18 cellular contexts compared by ENCODE assay signal in the genomic region with DNA sequence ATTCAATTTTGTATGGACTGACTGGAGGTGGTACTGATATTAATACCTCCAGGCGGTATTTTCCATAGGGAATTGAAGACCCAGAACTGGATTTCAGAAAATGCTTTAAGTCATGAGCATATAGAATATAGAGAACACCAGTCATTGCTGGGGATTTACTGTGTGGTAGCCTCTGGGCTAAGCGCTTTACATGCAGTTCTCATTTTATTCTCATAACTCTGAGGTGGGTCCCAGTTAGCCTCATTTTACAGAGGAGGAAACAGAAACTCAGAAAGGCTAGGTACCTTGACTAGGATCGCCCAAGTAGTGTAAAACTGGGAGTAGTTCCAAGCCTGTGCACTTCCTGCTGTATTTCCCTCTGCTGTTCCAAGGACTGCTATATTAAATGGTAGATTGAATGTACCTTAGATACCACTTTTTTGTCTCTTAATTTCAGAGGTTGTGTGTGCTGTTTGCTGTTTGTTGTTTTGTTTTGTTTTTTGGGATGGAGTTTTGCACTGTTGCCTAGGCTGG. TPM values are rescaled to one million over a fixed set of nuclear protein-coding genes. Genes with fewer than 3 reads are reported as not detected.
A peak's percentile ranks its signal among the peaks of the same experiment; 100 is the strongest.
DNase-seq lines count a peak whose midpoint lies in the region; ATAC-seq and TF ChIP-seq lines count a peak whose summit lies in the region.
"Had no signal": no experiment of that assay in that cellular context is flagged by ENCODE, and none has a peak within 500 bp of the region (broad histone marks: within the 10 kb centered on the region; RNA-seq: fewer than 3 reads in every experiment).

No MANE protein-coding gene starts in this region.

- 66 to 81% methylated on average over 3 of the region's 3 CpGs for WGBS in thyroid gland, 2 donors

- TF ChIP-seq POLR2A in thyroid gland (IDR thresholded peaks at IDR 0.05) = no peak

- H3K27ac ChIP-seq in colonic mucosa (peak overlapping the region; percentile 65), thyroid gland (peak overlapping the region; percentile 51 to 92 (median 90))
- H3K27ac ChIP-seq: BLaER1, lower lobe of right lung had no signal

- peak overlapping the region in 1 of 2 donors; percentile 55 for H3K9ac ChIP-seq in colonic mucosa (ENCODE audit: low read depth in 2 of 2, low read length in 2 of 2)
- H3K9ac ChIP-seq: BLaER1 had no signal

- H3K9me3 ChIP-seq in colonic mucosa (no peaks in the 10 kb centered on the region), thyroid gland (no peaks in the 10 kb centered on the region)
- H3K9me3 ChIP-seq: BLaER1, gastrocnemius medialis, lower lobe of right lung, spleen, tibial artery had no signal

- TF ChIP-seq CTCF in colonic mucosa (IDR thresholded peaks at IDR 0.05) = no peak
- no peak for TF ChIP-seq CTCF in thyroid gland (IDR thresholded peaks at IDR 0.05)

- peaks cover 11% of the 10 kb centered on the region for H3K4me1 ChIP-seq in colonic mucosa
- peaks cover 69 to 90% of the 10 kb centered on the region in 2 donors for H3K4me1 ChIP-seq in thyroid gland

- H3K27me3 ChIP-seq in colonic mucosa = no peaks in the 10 kb centered on the region
- no peaks in the 10 kb centered on the region for H3K27me3 ChIP-seq in thyroid gland
- H3K27me3 ChIP-seq: BLaER1, gastrocnemius medialis, spleen, tibial artery had no signal

- ATAC-seq in HG03064 (IDR thresholded peaks at IDR 0.05; ENCODE audit: low read depth, unreplicated experiment) (peak; percentile 39), GM18520 (IDR thresholded peaks at IDR 0.05; ENCODE audit: unreplicated experiment) (no peak)
- ATAC-seq: gastrocnemius medialis; lower lobe of right lung; naive thymus-derived CD4-positive, alpha-beta T cell had no signal

- H3K4me3 ChIP-seq in colonic mucosa (no peak overlapping the region), thyroid gland (replicated peaks in 1 of 3) (no peak overlapping the region)
- H3K4me3 ChIP-seq: BLaER1, gastrocnemius medialis, lower lobe of right lung, spleen, tibial artery had no signal

- peak; percentile 18 for DNase-seq in NCI-H2171 treated with DMSO at 0.1 percent for 48 hours (lab: John Stamatoyannopoulos, UW)
- no peak for DNase-seq in NCI-H2171 (lab: John Stamatoyannopoulos, UW)
- DNase-seq in colonic mucosa = peak; percentile 63
- DNase-seq in thyroid gland = no peak
- DNase-seq in NCI-H1694 treated with DMSO at 0.1 percent for 48 hours (lab: John Stamatoyannopoulos, UW) = no peak
- DNase-seq in NCI-H1417 (lab: John Stamatoyannopoulos, UW) = no peak
- DNase-seq: 8988T; activated CD4-positive, alpha-beta T cell treated with anti-CD3 and anti-CD28 coated beads for 1 hour; activated gamma-delta T cell; gastrocnemius medialis; lower lobe of right lung; naive thymus-derived CD4-positive, alpha-beta T cell; NCI-H1092 treated with DMSO at 0.1 percent for 48 hours; spleen; tibial artery had no signal

- H3K36me3 ChIP-seq in colonic mucosa (no peaks in the 10 kb centered on the region), thyroid gland (no peaks in the 10 kb centered on the region)
- H3K36me3 ChIP-seq: BLaER1, gastrocnemius medialis, lower lobe of right lung, spleen, tibial artery had no signal

- intact Hi-C loops in colonic mucosa (cut with DNase I) = no loop called here
- intact Hi-C loops in thyroid gland (cut with DNase I) = no loop called here

RNA-seq across cellular contexts. Expression of gene SLC44A1, which starts 13.8 kb away (rescaled TPM):
- total RNA-seq in colonic mucosa (100 to 1,000 TPM; 151 to 180 TPM), thyroid gland (100 to 1,000 TPM; 102 to 144 (median 132) TPM)

Comparison
In these comparisons a context has a peak if more than half of its experiments do, and no peak if none do; other contexts are left out.
1. DNase-seq: peak in NCI-H2171 treated with DMSO at 0.1 percent for 48 hours (single experiment) and colonic mucosa (single experiment); none in NCI-H2171 (single experiment), thyroid gland (0 of 2), NCI-H1694 treated with DMSO at 0.1 percent for 48 hours (single experiment) and NCI-H1417 (0 of 3).